Comparison of ENCODE assay signal across 1 cellular context in genomic region chr10:34121125-34121973, GRCh38.
TF ChIP-seq lines count a peak whose summit lies in the region.

No MANE protein-coding gene starts in this region.

TF ChIP-seq in HepG2, 621 proteins besides CTCF, POLR2A, EP300 and RAD21 (continued from another document and continues in another):
- TF ChIP-seq TFAP4 (IDR thresholded peaks at IDR 0.05; ENCODE audit: borderline replicate concordance, low read depth) (peak; percentile 59; the same call in 1 of the 2 replicates), BCL3 (CRISPR knock-in tag; IDR thresholded peaks at IDR 0.05) (no peak), MBNL3 (CRISPR knock-in tag; conservative IDR thresholded peaks at IDR 0.05) (no peak), SIN3A (IDR thresholded peaks at IDR 0.05; ENCODE audit: borderline replicate concordance, low read depth, low read length) (no peak), ZMAT5 (CRISPR knock-in tag; IDR thresholded peaks at IDR 0.05; ENCODE audit: borderline replicate concordance, low read depth) (no peak), XRCC5 (optimal IDR thresholded peaks at IDR 0.05; ENCODE audit: low read length) (no peak), ATF7 (IDR thresholded peaks at IDR 0.05) (peak; percentile 50; the same call in 1 of the 2 replicates), ATF7 (CRISPR knock-in tag; IDR thresholded peaks at IDR 0.05) (peak; percentile 43; the same call in 1 of the 2 replicates), NFRKB (IDR thresholded peaks at IDR 0.05) (no peak), ZNF101 (CRISPR knock-in tag; IDR thresholded peaks at IDR 0.05; ENCODE audit: borderline replicate concordance, low read depth) (no peak), ARID5B (CRISPR knock-in tag; IDR thresholded peaks at IDR 0.05) (peak; percentile 99), ATRX (CRISPR knock-in tag; IDR thresholded peaks at IDR 0.05; ENCODE audit: borderline replicate concordance) (no peak), ZNF704 (CRISPR knock-in tag; IDR thresholded peaks at IDR 0.05; ENCODE audit: borderline replicate concordance) (no peak), THRA (CRISPR knock-in tag; IDR thresholded peaks at IDR 0.05; ENCODE audit: borderline replicate concordance) (peak; percentile 94; the same call in 1 of the 2 replicates), CENPT (CRISPR knock-in tag; IDR thresholded peaks at IDR 0.05; ENCODE audit: low read depth) (no peak), KDM1A (CRISPR knock-in tag; IDR thresholded peaks at IDR 0.05) (peak; percentile 94), MAF1 (CRISPR knock-in tag; IDR thresholded peaks at IDR 0.05; ENCODE audit: borderline replicate concordance) (no peak), PAXIP1 (CRISPR knock-in tag; conservative IDR thresholded peaks at IDR 0.05) (peak; percentile 99), YY1 (IDR thresholded peaks at IDR 0.05; ENCODE audit: insufficient read depth, insufficient replicate concordance, low read depth, low read length) (no peak), EZH2 (conservative IDR thresholded peaks at IDR 0.05; ENCODE audit: low read depth, low read length) (no peak), ERF (CRISPR knock-in tag; IDR thresholded peaks at IDR 0.05) (peak; percentile 85), BRD4 (CRISPR knock-in tag; IDR thresholded peaks at IDR 0.05) (peak; percentile 9; the same call in 1 of the 2 replicates), HIC2 (CRISPR knock-in tag; IDR thresholded peaks at IDR 0.05; ENCODE audit: low read depth) (0 out of 2 replicates have a peak, but pooled peaks have one; percentile 37), AKAP8 (CRISPR knock-in tag; IDR thresholded peaks at IDR 0.05) (0 out of 2 replicates have a peak, but pooled peaks have one; percentile 40), CAMTA2 (CRISPR knock-in tag; IDR thresholded peaks at IDR 0.05; ENCODE audit: borderline replicate concordance) (no peak), ZNF883 (CRISPR knock-in tag; IDR thresholded peaks at IDR 0.05; ENCODE audit: not compliant biosample characterization) (no peak), ZNF792 (CRISPR knock-in tag; IDR thresholded peaks at IDR 0.05) (peak; percentile 89), ZNF142 (CRISPR knock-in tag; IDR thresholded peaks at IDR 0.05) (no peak), ZMYM3 (CRISPR knock-in tag; IDR thresholded peaks at IDR 0.05) (peak; percentile 88), HMGXB4 (CRISPR knock-in tag; IDR thresholded peaks at IDR 0.05; ENCODE audit: borderline replicate concordance in 1 of 2, low read depth in 1 of 2) (peak; percentile 45 to 60; a peak in 2 of 4 replicates), ZNF713 (CRISPR knock-in tag; IDR thresholded peaks at IDR 0.05) (no peak), ZNF547 (CRISPR knock-in tag; IDR thresholded peaks at IDR 0.05) (peak; percentile 57; the same call in 1 of the 2 replicates)
